Comparison of ENCODE assay signal across 10 cellular contexts in the genomic region with DNA sequence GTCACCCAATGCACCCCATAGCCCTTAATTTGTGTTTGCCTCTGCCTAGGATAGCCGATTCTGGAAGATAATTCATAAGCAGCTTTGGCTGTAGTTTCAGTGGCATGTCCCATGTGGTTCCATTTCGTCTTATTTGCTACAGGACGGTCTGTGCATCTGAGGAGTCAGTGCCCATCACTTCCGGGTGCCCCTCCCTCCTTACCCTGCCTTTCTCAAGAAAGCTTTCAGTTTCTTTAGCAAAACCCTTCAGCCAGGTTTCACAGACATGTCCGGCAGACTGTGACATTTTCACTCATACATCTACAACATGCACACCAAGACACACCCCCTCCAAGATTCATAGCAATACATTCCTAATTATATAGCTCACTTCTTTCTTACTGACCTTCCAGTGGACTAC. TPM values are rescaled to one million over a fixed set of nuclear protein-coding genes. Genes with fewer than 3 reads are reported as not detected.
DNase-seq lines count a peak whose midpoint lies in the region; ATAC-seq and TF ChIP-seq lines count a peak whose summit lies in the region.
"Had no signal": no experiment of that assay in that cellular context is flagged by ENCODE, and none has a peak within 500 bp of the region (broad histone marks: within the 10 kb centered on the region; RNA-seq: fewer than 3 reads in every experiment).

No MANE protein-coding gene starts in this region.

- DNase-seq in activated CD4-positive, alpha-beta T cell treated with anti-CD3 and anti-CD28 coated beads, Interleukin-2, amount 10 ng/mL, durations not matched to agents 7 days and 5 days, result peak; percentile 22
- DNase-seq in activated CD4-positive, alpha-beta T cell treated with anti-CD3 and anti-CD28 coated beads for 1 hour, result no peak
- DNase-seq in stimulated activated effector memory CD8-positive, alpha-beta T cell treated with anti-CD3 and anti-CD28 coated beads, Interleukin-12 subunit alpha, Interleukin-12 subunit beta, amount 100 ng/mL, for 72 hours (ENCODE audit: low spot score in 2 of 2), result no peak
- DNase-seq in erythroblast (lab: John Stamatoyannopoulos, UW), result no peak
- no peak for DNase-seq in A673 (ENCODE audit: low spot score)
- no peak for DNase-seq in NCI-H1694 treated with DMSO at 0.1 percent for 48 hours (lab: John Stamatoyannopoulos, UW)
- DNase-seq: nucleus accumbens had no signal

- H3K4me3 Mint-ChIP-seq in activated CD4-positive, alpha-beta T cell treated with anti-CD3 and anti-CD28 coated beads, Interleukin-2, amount 10 ng/mL, durations not matched to agents 7 days and 5 days, result no peak overlapping the region
- H3K4me3 Mint-ChIP-seq in stimulated activated effector memory CD8-positive, alpha-beta T cell treated with anti-CD3 and anti-CD28 coated beads, Interleukin-12 subunit alpha, Interleukin-12 subunit beta, amount 100 ng/mL, for 72 hours, result no peak overlapping the region

- TF ChIP-seq POLR2A in erythroblast (IDR thresholded peaks at IDR 0.05; ENCODE audit: low read length), result no peak

- H3K4me1 Mint-ChIP-seq in activated CD4-positive, alpha-beta T cell treated with anti-CD3 and anti-CD28 coated beads, Interleukin-2, amount 10 ng/mL, durations not matched to agents 7 days and 5 days, result peaks cover 14% of the 10 kb centered on the region
- H3K4me1 Mint-ChIP-seq in stimulated activated effector memory CD8-positive, alpha-beta T cell treated with anti-CD3 and anti-CD28 coated beads, Interleukin-12 subunit alpha, Interleukin-12 subunit beta, amount 100 ng/mL, for 72 hours, result peaks cover 20% of the 10 kb centered on the region

- H3K27me3 ChIP-seq in A673 (replicated peaks; ENCODE audit: insufficient read depth, low read depth, low read length, poor library complexity), result no peaks in the 10 kb centered on the region

- H3K4me3 ChIP-seq in A673 (ENCODE audit: low read depth, low read length, poor library complexity, severe bottlenecking), result no peak overlapping the region

- H3K27me3 Mint-ChIP-seq in activated CD4-positive, alpha-beta T cell treated with anti-CD3 and anti-CD28 coated beads, Interleukin-2, amount 10 ng/mL, durations not matched to agents 7 days and 5 days, result no peaks in the 10 kb centered on the region

- BruUV-seq in A673 (replicated peaks; lab: Mats Ljungman, UMichigan), result no TSS peak

- H3K27ac ChIP-seq in A673 (ENCODE audit: low read depth, low read length, poor library complexity, severe bottlenecking), result no peak overlapping the region

- peak; percentile 96 for ATAC-seq in HG02571 (IDR thresholded peaks at IDR 0.05; ENCODE audit: unreplicated experiment)
- ATAC-seq in HG03575 (IDR thresholded peaks at IDR 0.05; ENCODE audit: extremely low read depth, insufficient number of reproducible peaks, low FRiP score, unreplicated experiment), result peak; percentile 99
- ATAC-seq in stimulated activated effector memory CD8-positive, alpha-beta T cell treated with anti-CD3 and anti-CD28 coated beads, Interleukin-12 subunit alpha, Interleukin-12 subunit beta, amount 100 ng/mL, for 72 hours, result peak; percentile 31

- CTCF ChIA-PET in activated CD4-positive, alpha-beta T cell treated with anti-CD3 and anti-CD28 coated beads, Interleukin-2, amount 10 ng/mL, durations not matched to agents 7 days and 5 days (lab: Charles Lee), result interaction anchor here (0.8 kb wide), 1 partner anchor 22 kb away, joined by 3 read pairs; no protein-coding TSS in a partner anchor
- CTCF ChIA-PET in A673 (lab: Charles Lee), result interaction anchor here (1.0 kb wide), 1 partner anchor 22 kb away, joined by 7 read pairs; no protein-coding TSS in a partner anchor

- no peaks in the 10 kb centered on the region for H3K36me3 Mint-ChIP-seq in activated CD4-positive, alpha-beta T cell treated with anti-CD3 and anti-CD28 coated beads, Interleukin-2, amount 10 ng/mL, durations not matched to agents 7 days and 5 days (ENCODE audit: low read depth)
- no peaks in the 10 kb centered on the region for H3K36me3 Mint-ChIP-seq in stimulated activated effector memory CD8-positive, alpha-beta T cell treated with anti-CD3 and anti-CD28 coated beads, Interleukin-12 subunit alpha, Interleukin-12 subunit beta, amount 100 ng/mL, for 72 hours

- no peak for TF ChIP-seq CTCF in A673 (conservative IDR thresholded peaks at IDR 0.05; ENCODE audit: low read depth, low read length)

- H3K9me3 ChIP-seq in A673 (ENCODE audit: low read depth, low read length, poor library complexity, severe bottlenecking), result no peaks in the 10 kb centered on the region

- intact Hi-C loops in A673 (cut with micrococcal nuclease; ENCODE audit: unreplicated experiment), result no loop called here

- peaks cover 9% of the 10 kb centered on the region for H3K4me1 ChIP-seq in A673 (ENCODE audit: insufficient read depth, low read length, poor library complexity, severe bottlenecking)

- H3K36me3 ChIP-seq in A673 (ENCODE audit: insufficient read depth, low read length, poor library complexity, severe bottlenecking), result no peaks in the 10 kb centered on the region

- H3K27ac Mint-ChIP-seq in activated CD4-positive, alpha-beta T cell treated with anti-CD3 and anti-CD28 coated beads, Interleukin-2, amount 10 ng/mL, durations not matched to agents 7 days and 5 days, result peak overlapping the region; percentile 68
- no peak overlapping the region for H3K27ac Mint-ChIP-seq in stimulated activated effector memory CD8-positive, alpha-beta T cell treated with anti-CD3 and anti-CD28 coated beads, Interleukin-12 subunit alpha, Interleukin-12 subunit beta, amount 100 ng/mL, for 72 hours

- H3K9me3 Mint-ChIP-seq in activated CD4-positive, alpha-beta T cell treated with anti-CD3 and anti-CD28 coated beads, Interleukin-2, amount 10 ng/mL, durations not matched to agents 7 days and 5 days, result no peaks in the 10 kb centered on the region
- no peaks in the 10 kb centered on the region for H3K9me3 Mint-ChIP-seq in stimulated activated effector memory CD8-positive, alpha-beta T cell treated with anti-CD3 and anti-CD28 coated beads, Interleukin-12 subunit alpha, Interleukin-12 subunit beta, amount 100 ng/mL, for 72 hours

- POLR2A ChIA-PET in activated CD4-positive, alpha-beta T cell treated with anti-CD3 and anti-CD28 coated beads, Interleukin-2, amount 10 ng/mL, durations not matched to agents 7 days and 5 days (lab: Charles Lee), result interaction anchor here (0.6 kb wide), 1 partner anchor 664 kb away, joined by 3 read pairs; no protein-coding TSS in a partner anchor
- POLR2A ChIA-PET in A673 (lab: Charles Lee; ENCODE audit: low non-redundant PET), result no interaction called here

RNA-seq across cellular contexts. Expression of a gene that starts 14.3 kb away (rescaled TPM):
- total RNA-seq in activated CD4-positive, alpha-beta T cell treated with anti-CD3 and anti-CD28 coated beads, Interleukin-2, amount 10 ng/mL, durations not matched to agents 7 days and 5 days, result not detected
- 2.1 and 2.3 TPM in 2 replicates for total RNA-seq in A673 (2021)
- total RNA-seq: glomerular endothelial cell had no signal

RNA-seq across cellular contexts. Expression of a gene that starts 37.2 kb away (rescaled TPM):
- total RNA-seq in activated CD4-positive, alpha-beta T cell treated with anti-CD3 and anti-CD28 coated beads, Interleukin-2, amount 10 ng/mL, durations not matched to agents 7 days and 5 days, result not detected
- total RNA-seq in A673 (2021), result not detected in 2 replicates

Comparison
In these comparisons a context has a peak if more than half of its experiments do, and no peak if none do; other contexts are left out.
1. ATAC-seq: peak in every context shown above with its lines; median percentile 99 in HG03575; 96 in HG02571; 31 in stimulated activated effector memory CD8-positive, alpha-beta T cell treated with anti-CD3 and anti-CD28 coated beads, Interleukin-12 subunit alpha, Interleukin-12 subunit beta, amount 100 ng/mL, for 72 hours.